1 cellular context compared by ENCODE assay signal in genomic region chr11:327581-327923, GRCh38.
TF ChIP-seq lines count a peak whose summit lies in the region.

No MANE protein-coding gene starts in this region.

TF ChIP-seq in SK-N-SH, 30 proteins besides CTCF, POLR2A, EP300 and RAD21 (continued from another document):
- no peak for TF ChIP-seq USF1 (IDR thresholded peaks at IDR 0.05; ENCODE audit: borderline replicate concordance, low read depth)
- TF ChIP-seq CHD2 (IDR thresholded peaks at IDR 0.05; ENCODE audit: low read length, partially characterized antibody) = no peak
- TF ChIP-seq IRF3 (IDR thresholded peaks at IDR 0.05; ENCODE audit: low read depth, low read length) = no peak
- no peak for TF ChIP-seq MXI1 (IDR thresholded peaks at IDR 0.05; ENCODE audit: low read depth, low read length)
